ENCODE assay signal across 17 cellular contexts in the genomic region with DNA sequence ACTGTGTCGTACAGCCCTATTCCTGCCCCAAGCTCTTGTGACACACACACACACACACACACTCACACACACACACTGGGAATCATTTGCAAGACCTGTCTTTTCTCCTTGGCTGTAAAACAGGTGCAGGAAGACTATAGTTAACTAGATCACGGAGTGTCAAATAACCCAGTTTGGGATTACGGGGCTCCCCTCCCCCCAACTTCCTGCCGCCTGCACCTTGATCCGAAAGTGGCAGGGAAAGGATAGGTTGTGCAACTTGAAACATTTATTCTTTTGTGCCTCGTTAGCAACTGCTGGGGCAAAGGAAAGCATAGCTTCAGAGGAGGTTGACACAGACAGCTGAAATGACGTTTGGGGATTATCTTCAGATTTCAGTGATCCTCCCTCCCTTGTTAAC.
DNase-seq lines count a peak whose midpoint lies in the region; ATAC-seq and TF ChIP-seq lines count a peak whose summit lies in the region.
"Had no signal": no experiment of that assay in that cellular context is flagged by ENCODE, and none has a peak within 500 bp of the region (broad histone marks: within the 10 kb centered on the region; RNA-seq: fewer than 3 reads in every experiment).

No MANE protein-coding gene starts in this region.

- no peak for TF ChIP-seq POLR2A in esophagus squamous epithelium (IDR thresholded peaks at IDR 0.05)

- H3K4me1 ChIP-seq in esophagus squamous epithelium = peaks cover 5 to 61% (median 10%) of the 10 kb centered on the region in 3 donors
- peaks cover 3% of the 10 kb centered on the region for H3K4me1 ChIP-seq in mucosa of descending colon (ENCODE audit: low read depth)
- H3K4me1 ChIP-seq in osteoblast (ENCODE audit: insufficient read depth, low read length) = no peaks in the 10 kb centered on the region
- H3K4me1 ChIP-seq in upper lobe of right lung = no peaks in the 10 kb centered on the region

- intact Hi-C loops in activated naive CD4-positive, alpha-beta T cell treated with anti-CD3 and anti-CD28 coated beads for 36 hours (cut with micrococcal nuclease) = no loop called here
- intact Hi-C loops in esophagus squamous epithelium (cut with DNase I) = no loop called here
- intact Hi-C loops in mucosa of descending colon (cut with DNase I, micrococcal nuclease) = no loop called here
- intact Hi-C loops in upper lobe of right lung (cut with DNase I) = no loop called here

- H3K36me3 Mint-ChIP-seq in activated naive CD4-positive, alpha-beta T cell treated with anti-CD3 and anti-CD28 coated beads for 36 hours (ENCODE audit: low read depth) = no peaks in the 10 kb centered on the region
- no peaks in the 10 kb centered on the region for H3K36me3 Mint-ChIP-seq in activated T-cell treated with anti-CD3 and anti-CD28 coated beads, Interleukin-2, amount 50 U/mL, for 24 hours (ENCODE audit: low read depth)

- H3K9me3 Mint-ChIP-seq in activated naive CD4-positive, alpha-beta T cell treated with anti-CD3 and anti-CD28 coated beads for 36 hours = no peaks in the 10 kb centered on the region
- peaks cover 3% of the 10 kb centered on the region for H3K9me3 Mint-ChIP-seq in activated T-cell treated with anti-CD3 and anti-CD28 coated beads, Interleukin-2, amount 50 U/mL, for 24 hours

- no peak overlapping the region for H2AFZ ChIP-seq in osteoblast (ENCODE audit: low read length)

- H3K4me3 ChIP-seq in esophagus squamous epithelium = no peak overlapping the region
- H3K4me3 ChIP-seq in mucosa of descending colon = no peak overlapping the region
- no peak overlapping the region for H3K4me3 ChIP-seq in osteoblast (ENCODE audit: insufficient read depth, low read length)
- no peak overlapping the region for H3K4me3 ChIP-seq in upper lobe of right lung

- no peak for TF ChIP-seq CTCF in esophagus squamous epithelium (IDR thresholded peaks at IDR 0.05)
- TF ChIP-seq CTCF in mucosa of descending colon (IDR thresholded peaks at IDR 0.05) = no peak
- no peak for TF ChIP-seq CTCF in osteoblast (IDR thresholded peaks at IDR 0.05; ENCODE audit: extremely low read depth, low read depth, low read length)
- no peak for TF ChIP-seq CTCF in upper lobe of right lung (IDR thresholded peaks at IDR 0.05)

- H3K4me3 Mint-ChIP-seq in activated naive CD4-positive, alpha-beta T cell treated with anti-CD3 and anti-CD28 coated beads for 36 hours = no peak overlapping the region
- H3K4me3 Mint-ChIP-seq in activated T-cell treated with anti-CD3 and anti-CD28 coated beads, Interleukin-2, amount 50 U/mL, for 24 hours = no peak overlapping the region

- H3K27ac Mint-ChIP-seq in activated naive CD4-positive, alpha-beta T cell treated with anti-CD3 and anti-CD28 coated beads for 36 hours = no peak overlapping the region
- no peak overlapping the region for H3K27ac Mint-ChIP-seq in activated T-cell treated with anti-CD3 and anti-CD28 coated beads, Interleukin-2, amount 50 U/mL, for 24 hours

- ATAC-seq in mucosa of descending colon = peak; percentile 66
- ATAC-seq in upper lobe of right lung = no peak
- ATAC-seq: Panc1 had no signal

- H3K27me3 ChIP-seq in esophagus squamous epithelium (no peaks in the 10 kb centered on the region), osteoblast (ENCODE audit: insufficient read depth, low read length) (no peaks in the 10 kb centered on the region), upper lobe of right lung (no peaks in the 10 kb centered on the region)

- H4K20me1 ChIP-seq in osteoblast (ENCODE audit: insufficient read depth, low read length) = no peaks in the 10 kb centered on the region

- no peaks in the 10 kb centered on the region for H3K79me2 ChIP-seq in osteoblast (ENCODE audit: insufficient read depth, low read length)

- 39 to 71% methylated on average over 5 to 7 of the region's 7 CpGs for WGBS in esophagus squamous epithelium, 2 donors

- no peaks in the 10 kb centered on the region for H3K27me3 Mint-ChIP-seq in activated naive CD4-positive, alpha-beta T cell treated with anti-CD3 and anti-CD28 coated beads for 36 hours (ENCODE audit: low read depth)
- H3K27me3 Mint-ChIP-seq in activated T-cell treated with anti-CD3 and anti-CD28 coated beads, Interleukin-2, amount 50 U/mL, for 24 hours = peaks cover 7% of the 10 kb centered on the region

- no peak overlapping the region for H3K4me2 ChIP-seq in osteoblast (ENCODE audit: insufficient read depth, low read length)

- DNase-seq in activated naive CD4-positive, alpha-beta T cell treated with anti-CD3 and anti-CD28 coated beads for 36 hours = peak; percentile 25
- no peak for DNase-seq in activated naive CD4-positive, alpha-beta T cell treated with anti-CD3 and anti-CD28 coated beads, Interleukin-2, amount 50 U/mL, for 16 hours
- DNase-seq in esophagus squamous epithelium (lab: John Stamatoyannopoulos, UW) (no peak), mucosa of descending colon (peak in 2 of 3 donors; percentile 8 to 45), NCI-H1436 treated with DMSO at 0.1 percent for 48 hours (lab: John Stamatoyannopoulos, UW) (no peak), osteoblast (ENCODE audit: insufficient read length, low spot score, missing footprints) (no peak), upper lobe of right lung (no peak)
- no peak for DNase-seq in activated T-cell treated with anti-CD3 and anti-CD28 coated beads, Interleukin-2, amount 50 U/mL, for 24 hours
- DNase-seq: COR-L47, KBM-7, NCI-H1092, NCI-H187, NCI-H446 treated with DMSO at 0.1 percent for 48 hours, NCI-H748 treated with DMSO at 0.1 percent for 48 hours, Right ventricle myocardium superior had no signal

- peaks cover 9% of the 10 kb centered on the region for H3K4me1 Mint-ChIP-seq in activated naive CD4-positive, alpha-beta T cell treated with anti-CD3 and anti-CD28 coated beads for 36 hours (ENCODE audit: low read depth)
- peaks cover 4% of the 10 kb centered on the region for H3K4me1 Mint-ChIP-seq in activated T-cell treated with anti-CD3 and anti-CD28 coated beads, Interleukin-2, amount 50 U/mL, for 24 hours (ENCODE audit: low read depth)

- CTCF ChIA-PET in activated naive CD4-positive, alpha-beta T cell treated with anti-CD3 and anti-CD28 coated beads for 36 hours (lab: Charles Lee) = no interaction called here

- H3K36me3 ChIP-seq in esophagus squamous epithelium = peaks cover 0 to 17% (median 0%) of the 10 kb centered on the region in 3 donors
- H3K36me3 ChIP-seq in mucosa of descending colon (ENCODE audit: low read depth) = no peaks in the 10 kb centered on the region
- H3K36me3 ChIP-seq in osteoblast (ENCODE audit: insufficient read depth, low read length) = no peaks in the 10 kb centered on the region
- no peaks in the 10 kb centered on the region for H3K36me3 ChIP-seq in upper lobe of right lung

- H3K9me3 ChIP-seq in esophagus squamous epithelium (no peaks in the 10 kb centered on the region), mucosa of descending colon (no peaks in the 10 kb centered on the region), osteoblast (ENCODE audit: low read depth, low read length) (no peaks in the 10 kb centered on the region), upper lobe of right lung (no peaks in the 10 kb centered on the region)

- peak overlapping the region; percentile 10 to 72 (median 28) for H3K27ac ChIP-seq in esophagus squamous epithelium
- no peak overlapping the region for H3K27ac ChIP-seq in osteoblast (ENCODE audit: low read depth, low read length)
- no peak overlapping the region for H3K27ac ChIP-seq in upper lobe of right lung
- H3K27ac ChIP-seq: C4-2B had no signal

Comparison
In these comparisons a context has a peak if more than half of its experiments do, and no peak if none do; other contexts are left out.
1. DNase-seq: peak in activated naive CD4-positive, alpha-beta T cell treated with anti-CD3 and anti-CD28 coated beads for 36 hours (single experiment) and mucosa of descending colon (2 of 3); none in activated naive CD4-positive, alpha-beta T cell treated with anti-CD3 and anti-CD28 coated beads, Interleukin-2, amount 50 U/mL, for 16 hours (single experiment), esophagus squamous epithelium (single experiment), activated T-cell treated with anti-CD3 and anti-CD28 coated beads, Interleukin-2, amount 50 U/mL, for 24 hours (single experiment), NCI-H1436 treated with DMSO at 0.1 percent for 48 hours (single experiment), osteoblast (single experiment) and upper lobe of right lung (single experiment).
2. H3K27ac ChIP-seq: peak in esophagus squamous epithelium (4 of 4); none in osteoblast (single experiment) and upper lobe of right lung (single experiment).